ENCODE assay signal across 1 cellular context in genomic region chr11:127806486-127806885, GRCh38.
TF ChIP-seq lines count a peak whose summit lies in the region.

No MANE protein-coding gene starts in this region.

TF ChIP-seq in GM23338, 12 proteins besides CTCF, POLR2A, EP300 and RAD21 (continued from another document):
- TF ChIP-seq, protein P1, sequence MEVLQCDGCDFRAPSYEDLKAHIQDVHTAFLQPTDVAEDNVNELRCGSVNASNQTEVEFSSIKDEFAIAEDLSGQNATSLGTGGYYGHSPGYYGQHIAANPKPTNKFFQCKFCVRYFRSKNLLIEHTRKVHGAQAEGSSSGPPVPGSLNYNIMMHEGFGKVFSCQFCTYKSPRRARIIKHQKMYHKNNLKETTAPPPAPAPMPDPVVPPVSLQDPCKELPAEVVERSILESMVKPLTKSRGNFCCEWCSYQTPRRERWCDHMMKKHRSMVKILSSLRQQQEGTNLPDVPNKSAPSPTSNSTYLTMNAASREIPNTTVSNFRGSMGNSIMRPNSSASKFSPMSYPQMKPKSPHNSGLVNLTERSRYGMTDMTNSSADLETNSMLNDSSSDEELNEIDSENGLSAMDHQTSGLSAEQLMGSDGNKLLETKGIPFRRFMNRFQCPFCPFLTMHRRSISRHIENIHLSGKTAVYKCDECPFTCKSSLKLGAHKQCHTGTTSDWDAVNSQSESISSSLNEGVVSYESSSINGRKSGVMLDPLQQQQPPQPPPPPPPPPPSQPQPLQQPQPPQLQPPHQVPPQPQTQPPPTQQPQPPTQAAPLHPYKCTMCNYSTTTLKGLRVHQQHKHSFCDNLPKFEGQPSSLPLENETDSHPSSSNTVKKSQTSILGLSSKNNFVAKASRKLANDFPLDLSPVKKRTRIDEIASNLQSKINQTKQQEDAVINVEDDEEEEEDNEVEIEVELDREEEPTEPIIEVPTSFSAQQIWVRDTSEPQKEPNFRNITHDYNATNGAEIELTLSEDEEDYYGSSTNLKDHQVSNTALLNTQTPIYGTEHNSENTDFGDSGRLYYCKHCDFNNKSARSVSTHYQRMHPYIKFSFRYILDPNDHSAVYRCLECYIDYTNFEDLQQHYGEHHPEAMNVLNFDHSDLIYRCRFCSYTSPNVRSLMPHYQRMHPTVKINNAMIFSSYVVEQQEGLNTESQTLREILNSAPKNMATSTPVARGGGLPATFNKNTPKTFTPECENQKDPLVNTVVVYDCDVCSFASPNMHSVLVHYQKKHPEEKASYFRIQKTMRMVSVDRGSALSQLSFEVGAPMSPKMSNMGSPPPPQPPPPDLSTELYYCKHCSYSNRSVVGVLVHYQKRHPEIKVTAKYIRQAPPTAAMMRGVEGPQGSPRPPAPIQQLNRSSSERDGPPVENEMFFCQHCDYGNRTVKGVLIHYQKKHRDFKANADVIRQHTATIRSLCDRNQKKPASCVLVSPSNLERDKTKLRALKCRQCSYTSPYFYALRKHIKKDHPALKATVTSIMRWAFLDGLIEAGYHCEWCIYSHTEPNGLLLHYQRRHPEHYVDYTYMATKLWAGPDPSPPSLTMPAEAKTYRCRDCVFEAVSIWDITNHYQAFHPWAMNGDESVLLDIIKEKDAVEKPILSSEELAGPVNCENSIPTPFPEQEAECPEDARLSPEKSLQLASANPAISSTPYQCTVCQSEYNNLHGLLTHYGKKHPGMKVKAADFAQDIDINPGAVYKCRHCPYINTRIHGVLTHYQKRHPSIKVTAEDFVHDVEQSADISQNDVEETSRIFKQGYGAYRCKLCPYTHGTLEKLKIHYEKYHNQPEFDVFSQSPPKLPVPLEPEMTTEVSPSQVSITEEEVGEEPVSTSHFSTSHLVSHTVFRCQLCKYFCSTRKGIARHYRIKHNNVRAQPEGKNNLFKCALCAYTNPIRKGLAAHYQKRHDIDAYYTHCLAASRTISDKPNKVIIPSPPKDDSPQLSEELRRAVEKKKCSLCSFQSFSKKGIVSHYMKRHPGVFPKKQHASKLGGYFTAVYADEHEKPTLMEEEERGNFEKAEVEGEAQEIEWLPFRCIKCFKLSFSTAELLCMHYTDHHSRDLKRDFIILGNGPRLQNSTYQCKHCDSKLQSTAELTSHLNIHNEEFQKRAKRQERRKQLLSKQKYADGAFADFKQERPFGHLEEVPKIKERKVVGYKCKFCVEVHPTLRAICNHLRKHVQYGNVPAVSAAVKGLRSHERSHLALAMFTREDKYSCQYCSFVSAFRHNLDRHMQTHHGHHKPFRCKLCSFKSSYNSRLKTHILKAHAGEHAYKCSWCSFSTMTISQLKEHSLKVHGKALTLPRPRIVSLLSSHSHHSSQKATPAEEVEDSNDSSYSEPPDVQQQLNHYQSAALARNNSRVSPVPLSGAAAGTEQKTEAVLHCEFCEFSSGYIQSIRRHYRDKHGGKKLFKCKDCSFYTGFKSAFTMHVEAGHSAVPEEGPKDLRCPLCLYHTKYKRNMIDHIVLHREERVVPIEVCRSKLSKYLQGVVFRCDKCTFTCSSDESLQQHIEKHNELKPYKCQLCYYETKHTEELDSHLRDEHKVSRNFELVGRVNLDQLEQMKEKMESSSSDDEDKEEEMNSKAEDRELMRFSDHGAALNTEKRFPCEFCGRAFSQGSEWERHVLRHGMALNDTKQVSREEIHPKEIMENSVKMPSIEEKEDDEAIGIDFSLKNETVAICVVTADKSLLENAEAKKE (CRISPR knock-in tag; IDR thresholded peaks at IDR 0.05) = no peak
- TF ChIP-seq CREB1 (CRISPR knock-in tag; IDR thresholded peaks at IDR 0.05; ENCODE audit: low read depth) (no peak), ZNF331 (CRISPR knock-in tag; IDR thresholded peaks at IDR 0.05; ENCODE audit: low read depth) (no peak), JUNB (IDR thresholded peaks at IDR 0.05; ENCODE audit: unreplicated experiment) (no peak), ETS1 (IDR thresholded peaks at IDR 0.05) (no peak), EZH2phosphoT487 (IDR thresholded peaks at IDR 0.05; ENCODE audit: unreplicated experiment) (no peak), NANOG (IDR thresholded peaks at IDR 0.05; ENCODE audit: borderline replicate concordance) (no peak)
